1 cellular context compared by ENCODE assay signal in the genomic region with DNA sequence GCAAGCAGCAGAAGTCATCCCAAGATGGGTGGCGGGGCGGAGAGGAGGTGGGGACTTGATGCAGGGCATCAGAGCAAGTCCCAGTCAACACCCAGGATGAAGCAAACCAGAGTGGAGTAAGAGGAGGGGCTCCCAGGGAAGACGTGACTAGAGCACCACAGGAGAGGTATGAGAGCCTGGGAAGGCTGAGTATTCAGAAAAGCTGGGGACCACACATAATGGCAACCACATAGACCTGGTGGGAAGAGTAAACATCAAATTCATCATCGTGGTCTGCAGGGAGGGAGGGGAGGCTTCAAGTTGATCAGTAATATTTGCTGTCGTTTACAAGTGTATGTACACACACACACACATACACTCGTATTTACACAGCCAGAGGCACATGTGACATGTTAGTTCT.
TF ChIP-seq lines count a peak whose summit lies in the region.

No MANE protein-coding gene starts in this region.

TF ChIP-seq in HepG2, 621 proteins besides CTCF, POLR2A, EP300 and RAD21:
- TF ChIP-seq, protein P1, sequence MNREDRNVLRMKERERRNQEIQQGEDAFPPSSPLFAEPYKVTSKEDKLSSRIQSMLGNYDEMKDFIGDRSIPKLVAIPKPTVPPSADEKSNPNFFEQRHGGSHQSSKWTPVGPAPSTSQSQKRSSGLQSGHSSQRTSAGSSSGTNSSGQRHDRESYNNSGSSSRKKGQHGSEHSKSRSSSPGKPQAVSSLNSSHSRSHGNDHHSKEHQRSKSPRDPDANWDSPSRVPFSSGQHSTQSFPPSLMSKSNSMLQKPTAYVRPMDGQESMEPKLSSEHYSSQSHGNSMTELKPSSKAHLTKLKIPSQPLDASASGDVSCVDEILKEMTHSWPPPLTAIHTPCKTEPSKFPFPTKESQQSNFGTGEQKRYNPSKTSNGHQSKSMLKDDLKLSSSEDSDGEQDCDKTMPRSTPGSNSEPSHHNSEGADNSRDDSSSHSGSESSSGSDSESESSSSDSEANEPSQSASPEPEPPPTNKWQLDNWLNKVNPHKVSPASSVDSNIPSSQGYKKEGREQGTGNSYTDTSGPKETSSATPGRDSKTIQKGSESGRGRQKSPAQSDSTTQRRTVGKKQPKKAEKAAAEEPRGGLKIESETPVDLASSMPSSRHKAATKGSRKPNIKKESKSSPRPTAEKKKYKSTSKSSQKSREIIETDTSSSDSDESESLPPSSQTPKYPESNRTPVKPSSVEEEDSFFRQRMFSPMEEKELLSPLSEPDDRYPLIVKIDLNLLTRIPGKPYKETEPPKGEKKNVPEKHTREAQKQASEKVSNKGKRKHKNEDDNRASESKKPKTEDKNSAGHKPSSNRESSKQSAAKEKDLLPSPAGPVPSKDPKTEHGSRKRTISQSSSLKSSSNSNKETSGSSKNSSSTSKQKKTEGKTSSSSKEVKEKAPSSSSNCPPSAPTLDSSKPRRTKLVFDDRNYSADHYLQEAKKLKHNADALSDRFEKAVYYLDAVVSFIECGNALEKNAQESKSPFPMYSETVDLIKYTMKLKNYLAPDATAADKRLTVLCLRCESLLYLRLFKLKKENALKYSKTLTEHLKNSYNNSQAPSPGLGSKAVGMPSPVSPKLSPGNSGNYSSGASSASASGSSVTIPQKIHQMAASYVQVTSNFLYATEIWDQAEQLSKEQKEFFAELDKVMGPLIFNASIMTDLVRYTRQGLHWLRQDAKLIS (CRISPR knock-in tag; IDR thresholded peaks at IDR 0.05) = no peak
